17 cellular contexts compared by ENCODE assay signal in the genomic region with DNA sequence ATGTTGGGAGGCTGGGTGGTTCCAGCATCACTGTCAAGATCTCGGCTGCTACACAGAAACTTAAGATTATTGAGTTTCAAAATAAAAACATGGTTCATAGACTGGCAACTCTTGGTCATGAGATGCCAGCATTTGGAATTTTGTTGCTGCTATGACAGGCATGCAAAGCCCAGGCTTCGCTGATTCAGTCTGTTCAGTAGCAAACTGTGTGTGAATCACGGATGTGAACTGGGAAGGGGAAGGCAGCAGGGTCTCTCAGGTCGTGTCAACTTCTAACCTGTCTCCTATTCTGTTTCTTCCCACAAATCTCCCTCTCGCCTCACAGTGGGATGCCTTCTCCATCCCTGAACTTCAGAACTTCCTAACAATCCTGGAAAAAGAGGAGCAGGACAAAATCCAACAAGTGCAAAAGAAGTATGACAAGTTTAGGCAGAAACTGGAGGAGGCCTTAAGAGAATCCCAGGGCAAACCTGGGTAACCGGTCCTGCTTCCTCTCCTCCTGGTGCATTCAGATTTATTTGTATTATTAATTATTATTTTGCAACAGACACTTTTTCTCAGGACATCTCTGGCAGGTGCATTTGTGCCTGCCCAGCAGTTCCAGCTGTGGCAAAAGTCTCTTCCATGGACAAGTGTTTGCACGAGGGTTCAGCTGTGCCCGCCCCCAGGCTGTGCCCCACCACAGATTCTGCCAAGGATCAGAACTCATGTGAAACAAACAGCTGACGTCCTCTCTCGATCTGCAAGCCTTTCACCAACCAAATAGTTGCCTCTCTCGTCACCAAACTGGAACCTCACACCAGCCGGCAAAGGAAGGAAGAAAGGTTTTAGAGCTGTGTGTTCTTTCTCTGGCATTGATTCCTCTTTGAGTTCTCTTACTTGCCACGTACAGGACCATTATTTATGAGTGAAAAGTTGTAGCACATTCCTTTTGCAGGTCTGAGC. TPM values are rescaled to one million over a fixed set of nuclear protein-coding genes. Genes with fewer than 3 reads are reported as not detected.
DNase-seq lines count a peak whose midpoint lies in the region; ATAC-seq, FAIRE-seq and TF ChIP-seq lines count a peak whose summit lies in the region.
"Had no signal": no experiment of that assay in that cellular context is flagged by ENCODE, and none has a peak within 500 bp of the region (broad histone marks: within the 10 kb centered on the region; RNA-seq: fewer than 3 reads in every experiment).

No MANE protein-coding gene starts in this region.

- no peaks in the 10 kb centered on the region for H3K9me1 ChIP-seq in keratinocyte (ENCODE audit: control insufficient read depth, extremely low read depth, insufficient read depth, low read length)

- H3K4me3 ChIP-seq in keratinocyte (ENCODE audit: control insufficient read depth in 2 of 3, extremely low read depth in 1 of 3, insufficient read depth in 2 of 3, low read depth in 1 of 3, low read length in 3 of 3) = peak overlapping the region in 1 of 3 experiments; percentile 29
- H3K4me3 ChIP-seq: gastrocnemius medialis, thyroid gland had no signal

- no peaks in the 10 kb centered on the region for H3K9me3 ChIP-seq in keratinocyte (ENCODE audit: control insufficient read depth, low read depth, low read length)
- H3K9me3 ChIP-seq: gastrocnemius medialis, thyroid gland had no signal

- peak overlapping the region; percentile 68 for H3K4me2 ChIP-seq in keratinocyte (ENCODE audit: control insufficient read depth, extremely low read depth, insufficient read depth, low read depth, low read length)

- no peaks in the 10 kb centered on the region for H4K20me1 ChIP-seq in keratinocyte (ENCODE audit: control insufficient read depth, extremely low read depth, insufficient read depth, low read length)

- peak overlapping the region; percentile 96 for H3K27ac Mint-ChIP-seq in activated naive CD4-positive, alpha-beta T cell treated with anti-CD3 and anti-CD28 coated beads, Interleukin-2, amount 50 U/mL, for 24 hours
- peak overlapping the region; percentile 96 for H3K27ac Mint-ChIP-seq in activated naive CD8-positive, alpha-beta T cell
- H3K27ac Mint-ChIP-seq in type B pancreatic cell = peak overlapping the region; percentile 94

- no peak for ATAC-seq in omental fat pad (ENCODE audit: low FRiP score)
- no peak for ATAC-seq in HG02571 (IDR thresholded peaks at IDR 0.05; ENCODE audit: unreplicated experiment)
- ATAC-seq: gastrocnemius medialis had no signal

- TF ChIP-seq CTCF in keratinocyte (optimal IDR thresholded peaks at IDR 0.05 in 1 of 3, IDR thresholded peaks at IDR 0.05 in 1 of 3, conservative IDR thresholded peaks at IDR 0.05 in 1 of 3; ENCODE audit: extremely low read depth in 1 of 3, insufficient read depth in 2 of 3, low read length in 3 of 3) (no peak), type B pancreatic cell (conservative IDR thresholded peaks at IDR 0.05) (no peak), omental fat pad (IDR thresholded peaks at IDR 0.05) (no peak)

- no peak overlapping the region for H3K9ac ChIP-seq in keratinocyte (ENCODE audit: control insufficient read depth, extremely low read depth, insufficient read depth, low read length)

- no peak for DNase-seq in activated naive CD4-positive, alpha-beta T cell (lab: John Stamatoyannopoulos, UW)
- DNase-seq in keratinocyte (ENCODE audit: low read depth, low spot score) (no peak), type B pancreatic cell (ENCODE audit: extremely low spot score, unreplicated experiment) (no peak), omental fat pad (ENCODE audit: low spot score) (no peak), LoVo (ENCODE audit: low spot score) (no peak)
- DNase-seq: DMS153; effector CD4-positive, alpha-beta T cell; gastrocnemius medialis; HCEC 1CT; Karpas-422; mesendoderm; NCI-H187 treated with DMSO at 0.1 percent for 48 hours; NCI-H526; thyroid gland had no signal

- H3K79me2 ChIP-seq in keratinocyte (ENCODE audit: control insufficient read depth, insufficient read depth, low read length) = no peaks in the 10 kb centered on the region

- peaks cover 2 to 6% of the 10 kb centered on the region in 2 experiments for H3K36me3 ChIP-seq in keratinocyte (ENCODE audit: control insufficient read depth in 2 of 2, extremely low read depth in 1 of 2, insufficient read depth in 2 of 2, low read length in 2 of 2)

- H3K27ac ChIP-seq in keratinocyte (ENCODE audit: control insufficient read depth, insufficient read depth, low read length) = peak overlapping the region; percentile 30
- H3K27ac ChIP-seq: gastrocnemius medialis, thyroid gland had no signal

- no peak overlapping the region for H3K4me3 Mint-ChIP-seq in activated naive CD4-positive, alpha-beta T cell treated with anti-CD3 and anti-CD28 coated beads, Interleukin-2, amount 50 U/mL, for 24 hours
- H3K4me3 Mint-ChIP-seq in activated naive CD8-positive, alpha-beta T cell = peak overlapping the region; percentile 23
- peak overlapping the region; percentile 46 for H3K4me3 Mint-ChIP-seq in type B pancreatic cell

- no peak overlapping the region for H2AFZ ChIP-seq in keratinocyte (ENCODE audit: control insufficient read depth, low read length)

- peaks cover 81% of the 10 kb centered on the region for H3K4me1 Mint-ChIP-seq in activated naive CD4-positive, alpha-beta T cell treated with anti-CD3 and anti-CD28 coated beads, Interleukin-2, amount 50 U/mL, for 24 hours
- H3K4me1 Mint-ChIP-seq in activated naive CD8-positive, alpha-beta T cell (ENCODE audit: low read depth) = peaks cover 78% of the 10 kb centered on the region
- H3K4me1 Mint-ChIP-seq in type B pancreatic cell (ENCODE audit: unreplicated experiment) = peaks cover 11% of the 10 kb centered on the region

- peaks cover 20% of the 10 kb centered on the region for H3K36me3 Mint-ChIP-seq in activated naive CD4-positive, alpha-beta T cell treated with anti-CD3 and anti-CD28 coated beads, Interleukin-2, amount 50 U/mL, for 24 hours
- peaks cover 7% of the 10 kb centered on the region for H3K36me3 Mint-ChIP-seq in activated naive CD8-positive, alpha-beta T cell
- H3K36me3 Mint-ChIP-seq in type B pancreatic cell = peaks cover 13% of the 10 kb centered on the region

- H3K27me3 ChIP-seq in keratinocyte (ENCODE audit: control insufficient read depth, extremely low read depth, insufficient read depth, low read length) = no peaks in the 10 kb centered on the region
- H3K27me3 ChIP-seq: gastrocnemius medialis, thyroid gland had no signal

- H3K9me3 Mint-ChIP-seq in activated naive CD4-positive, alpha-beta T cell treated with anti-CD3 and anti-CD28 coated beads, Interleukin-2, amount 50 U/mL, for 24 hours = no peaks in the 10 kb centered on the region
- H3K9me3 Mint-ChIP-seq in activated naive CD8-positive, alpha-beta T cell (ENCODE audit: low read depth) = no peaks in the 10 kb centered on the region
- H3K9me3 Mint-ChIP-seq in type B pancreatic cell = no peaks in the 10 kb centered on the region

- dilution Hi-C loops in keratinocyte (cut with MboI; ENCODE audit: extremely low pct_ligation_motif_present, low sequenced_read_pairs) = no loop called here

- H3K4me1 ChIP-seq in keratinocyte (ENCODE audit: control insufficient read depth, extremely low read depth, insufficient read depth, low read length) = peaks cover 55% of the 10 kb centered on the region

- H3K27me3 Mint-ChIP-seq in activated naive CD4-positive, alpha-beta T cell treated with anti-CD3 and anti-CD28 coated beads, Interleukin-2, amount 50 U/mL, for 24 hours = no peaks in the 10 kb centered on the region
- no peaks in the 10 kb centered on the region for H3K27me3 Mint-ChIP-seq in activated naive CD8-positive, alpha-beta T cell
- peaks cover 3% of the 10 kb centered on the region for H3K27me3 Mint-ChIP-seq in type B pancreatic cell

- FAIRE-seq in keratinocyte (lab: Jason Lieb, UNC) = peak; percentile 36

RNA-seq across cellular contexts. Expression of gene EIF2D, which starts 25.5 kb away (rescaled TPM):
- 59.9 to 66.4 TPM (median 60.6 TPM) in 3 replicates for polyA plus RNA-seq in keratinocyte
- polyA plus RNA-seq in keratinocyte (2011; ENCODE audit: low read depth) = 21.4 TPM
- polyA plus RNA-seq in keratinocyte (2011; cell fraction: cytosol; rRNA removed) = 55.7 and 62.1 TPM in 2 replicates
- 64.0 and 66.2 TPM in 2 replicates for polyA plus RNA-seq in keratinocyte (2011; cell fraction: nucleus; rRNA removed)
- 27.5 and 39.8 TPM in 2 replicates for polyA plus RNA-seq in keratinocyte (2012; ENCODE audit: low replicate concordance)
- polyA minus RNA-seq in keratinocyte = 29.9 to 48.8 TPM (median 47.8 TPM) in 3 replicates
- 27.0 TPM for polyA minus RNA-seq in keratinocyte (2011; cell fraction: cytosol; rRNA and poly(A)+ RNA removed)
- polyA minus RNA-seq in keratinocyte (2011; cell fraction: nucleus; rRNA and poly(A)+ RNA removed) = 12.0 and 21.8 TPM in 2 replicates
- 38.2 and 45.7 TPM in 2 replicates for total RNA-seq in type B pancreatic cell (ENCODE audit: low replicate concordance)
- 10 to 100 TPM; 38.4 to 55.8 (median 50.4) TPM for total RNA-seq in omental fat pad

RNA-seq across cellular contexts. Expression of gene DYRK3, which starts 48.6 kb away (rescaled TPM):
- 9.9 to 15.0 TPM (median 11.8 TPM) in 3 replicates for polyA plus RNA-seq in keratinocyte
- 5.2 TPM for polyA plus RNA-seq in keratinocyte (2011; ENCODE audit: low read depth)
- polyA plus RNA-seq in keratinocyte (2011; cell fraction: cytosol; rRNA removed) = 7.7 and 11.3 TPM in 2 replicates
- 12.3 and 13.7 TPM in 2 replicates for polyA plus RNA-seq in keratinocyte (2011; cell fraction: nucleus; rRNA removed)
- 5.4 and 14.0 TPM in 2 replicates for polyA plus RNA-seq in keratinocyte (2012; ENCODE audit: low replicate concordance)
- 9.4 to 17.9 TPM (median 14.7 TPM) in 3 replicates for polyA minus RNA-seq in keratinocyte
- polyA minus RNA-seq in keratinocyte (2011; cell fraction: cytosol; rRNA and poly(A)+ RNA removed) = 15.3 TPM
- polyA minus RNA-seq in keratinocyte (2011; cell fraction: nucleus; rRNA and poly(A)+ RNA removed) = 13.9 and 24.7 TPM in 2 replicates
- total RNA-seq in type B pancreatic cell (ENCODE audit: low replicate concordance) = 1.0 and 7.2 TPM in 2 replicates
- 10 to 100 TPM; 14.3 to 73.3 (median 39.4) TPM for total RNA-seq in omental fat pad
